In the genomic region with DNA sequence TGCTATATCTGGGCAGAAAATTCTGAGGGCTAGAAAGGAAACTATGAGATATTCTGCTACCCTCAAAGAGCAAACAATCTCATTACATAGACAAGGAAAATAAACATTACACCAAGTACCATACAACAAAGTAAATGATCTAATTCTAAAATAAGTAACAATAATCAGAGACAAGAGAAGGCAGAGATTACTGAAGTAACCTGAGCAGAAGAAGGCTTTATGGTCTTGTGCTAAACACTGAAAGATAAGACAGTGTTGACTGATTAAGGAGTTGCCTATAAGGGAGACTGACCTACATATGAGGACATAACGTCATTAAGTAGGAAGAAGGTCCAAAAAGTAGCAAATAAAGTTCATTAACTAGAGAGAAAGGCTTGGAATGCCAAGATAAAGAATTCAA, we compare ENCODE assay signal across 24 cellular contexts.
DNase-seq lines count a peak whose midpoint lies in the region; ATAC-seq and TF ChIP-seq lines count a peak whose summit lies in the region.
"Had no signal": no experiment of that assay in that cellular context is flagged by ENCODE, and none has a peak within 500 bp of the region (broad histone marks: within the 10 kb centered on the region; RNA-seq: fewer than 3 reads in every experiment).

No MANE protein-coding gene starts in this region.

- H3K4me1 Mint-ChIP-seq in glutamatergic neuron (ENCODE audit: low read depth, unreplicated experiment) (peaks cover 63% of the 10 kb centered on the region), type B pancreatic cell (ENCODE audit: unreplicated experiment) (peaks cover 41% of the 10 kb centered on the region)
- H3K4me1 Mint-ChIP-seq: CD8-positive, alpha-beta memory T cell had no signal

- H3K9ac ChIP-seq in neural cell (ENCODE audit: low read length): no peak overlapping the region
- H3K9ac ChIP-seq: BLaER1 treated with 17β-estradiol and CSF1 and Interleukin-3, amounts not matched to agents 10 nM and 100 nM had no signal

- in situ Hi-C loops in transverse colon (cut with MboI; ENCODE audit: low pct_ligation_motif_present in 1 of 4, low pct_unique_long_range_greater_than_20kb in 1 of 4, low sequenced_read_pairs in 3 of 4): no loop called here

- no peaks in the 10 kb centered on the region for H3K36me3 ChIP-seq in left ventricle myocardium inferior
- H3K36me3 ChIP-seq in neural cell (ENCODE audit: insufficient read depth, low read length): no peaks in the 10 kb centered on the region
- no peaks in the 10 kb centered on the region for H3K36me3 ChIP-seq in transverse colon
- H3K36me3 ChIP-seq: BE2C; BLaER1 treated with 17β-estradiol and CSF1 and Interleukin-3, amounts not matched to agents 10 nM and 100 nM; HAP-1 had no signal

- no peaks in the 10 kb centered on the region for H3K36me3 Mint-ChIP-seq in glutamatergic neuron (ENCODE audit: unreplicated experiment)
- peaks cover 5% of the 10 kb centered on the region for H3K36me3 Mint-ChIP-seq in type B pancreatic cell
- H3K36me3 Mint-ChIP-seq: CD14-positive monocyte; CD8-positive, alpha-beta memory T cell had no signal

- intact Hi-C loops in left ventricle myocardium inferior (cut with micrococcal nuclease) (no loop called here), left ventricle myocardium superior (cut with micrococcal nuclease) (no loop called here), transverse colon (cut with DNase I; ENCODE audit: low total_unique reads) (no loop called here)

- no peak for TF ChIP-seq EP300 in neural cell (conservative IDR thresholded peaks at IDR 0.05; ENCODE audit: poor library complexity, severe bottlenecking)
- TF ChIP-seq EP300 in transverse colon (IDR thresholded peaks at IDR 0.05; ENCODE audit: low read depth): no peak

- H3K27me3 ChIP-seq in left ventricle myocardium inferior (ENCODE audit: low read depth): no peaks in the 10 kb centered on the region
- H3K27me3 ChIP-seq in neural cell (ENCODE audit: insufficient read depth, low read depth, low read length): no peaks in the 10 kb centered on the region
- H3K27me3 ChIP-seq in transverse colon: no peaks in the 10 kb centered on the region
- H3K27me3 ChIP-seq: BE2C; BLaER1 treated with 17β-estradiol and CSF1 and Interleukin-3, amounts not matched to agents 10 nM and 100 nM had no signal

- no peak overlapping the region for H3K4me3 Mint-ChIP-seq in glutamatergic neuron (ENCODE audit: unreplicated experiment)
- H3K4me3 Mint-ChIP-seq in type B pancreatic cell: no peak overlapping the region
- H3K4me3 Mint-ChIP-seq: CD14-positive monocyte; CD4-positive, alpha-beta T cell; CD8-positive, alpha-beta memory T cell; GM23338 had no signal

- H3F3A ChIP-seq in neural cell (ENCODE audit: insufficient read depth, low read length, poor library complexity, severe bottlenecking): peaks cover 24% of the 10 kb centered on the region

- DNase-seq in left ventricle myocardium inferior (no peak), left ventricle myocardium superior (no peak), glutamatergic neuron (no peak), type B pancreatic cell (ENCODE audit: extremely low spot score, unreplicated experiment) (no peak), transverse colon (no peak), NCI-H748 (lab: John Stamatoyannopoulos, UW; ENCODE audit: unreplicated experiment) (no peak), islet precursor cell (no peak)
- DNase-seq: 8988T; ACHN; AML-193; BE2C; CD4-positive, alpha-beta T cell; CD8-positive, alpha-beta memory T cell; DMS 273 treated with DMSO at 0.1 percent for 48 hours; DMS79; EL; GDM1 had no signal

- peaks cover 91% of the 10 kb centered on the region for H3K4me1 ChIP-seq in left ventricle myocardium inferior
- peaks cover 0 to 10% (median 2%) of the 10 kb centered on the region in 4 donors for H3K4me1 ChIP-seq in transverse colon
- H3K4me1 ChIP-seq: HAP-1 had no signal

- TF ChIP-seq CTCF in left ventricle myocardium inferior (IDR thresholded peaks at IDR 0.05; ENCODE audit: borderline replicate concordance) (no peak), glutamatergic neuron (IDR thresholded peaks at IDR 0.05; ENCODE audit: partially characterized antibody, unreplicated experiment) (no peak), neural cell (IDR thresholded peaks at IDR 0.05; ENCODE audit: poor library complexity, severe bottlenecking) (no peak), type B pancreatic cell (conservative IDR thresholded peaks at IDR 0.05) (no peak), transverse colon (IDR thresholded peaks at IDR 0.05) (no peak)

- WGBS in transverse colon (ENCODE audit: low coverage in 1 of 2), 2 donors: 57 to 67% methylated on average over 1 of the region's 1 CpG

- H3K4me3 ChIP-seq in left ventricle myocardium inferior (no peak overlapping the region), neural cell (ENCODE audit: low read length) (no peak overlapping the region), transverse colon (no peak overlapping the region)
- H3K4me3 ChIP-seq: A549; BLaER1 treated with 17β-estradiol and CSF1 and Interleukin-3, amounts not matched to agents 10 nM and 100 nM; GM12878; GM23338; HAP-1 had no signal

- H3K27ac ChIP-seq in left ventricle myocardium inferior (replicated peaks): peak overlapping the region; percentile 86
- peak overlapping the region; percentile 99 for H3K27ac ChIP-seq in neural cell (ENCODE audit: low read length)
- no peak overlapping the region for H3K27ac ChIP-seq in transverse colon
- H3K27ac ChIP-seq: A549; BLaER1 treated with 17β-estradiol and CSF1 and Interleukin-3, amounts not matched to agents 10 nM and 100 nM had no signal

- H3K27me3 Mint-ChIP-seq in glutamatergic neuron (ENCODE audit: unreplicated experiment) (peaks cover 3% of the 10 kb centered on the region), type B pancreatic cell (no peaks in the 10 kb centered on the region)
- H3K27me3 Mint-ChIP-seq: CD4-positive, alpha-beta T cell had no signal

- no peaks in the 10 kb centered on the region for H3K79me2 ChIP-seq in neural cell (replicated peaks; ENCODE audit: insufficient read depth, low read length)

- no peaks in the 10 kb centered on the region for H3K9me2 ChIP-seq in neural cell (ENCODE audit: insufficient read depth, low read length)

- no peak overlapping the region for H3K4me2 ChIP-seq in neural cell (ENCODE audit: low read length)
- H3K4me2 ChIP-seq: A549; BLaER1 treated with 17β-estradiol and CSF1 and Interleukin-3, amounts not matched to agents 10 nM and 100 nM; GM23338 had no signal

- no peak for TF ChIP-seq POLR2A in transverse colon (IDR thresholded peaks at IDR 0.05)

- H4K20me1 ChIP-seq in neural cell (ENCODE audit: insufficient read depth): no peaks in the 10 kb centered on the region
- H4K20me1 ChIP-seq: BLaER1 treated with 17β-estradiol and CSF1 and Interleukin-3, amounts not matched to agents 10 nM and 100 nM had no signal

- ATAC-seq in left ventricle myocardium superior: no peak
- ATAC-seq: A549, GM12878, GM23338 had no signal

- H2AFZ ChIP-seq in neural cell (ENCODE audit: low read depth, low read length): no peak overlapping the region
- H2AFZ ChIP-seq: GM23338 had no signal

- no peak for TF ChIP-seq RAD21 in neural cell (conservative IDR thresholded peaks at IDR 0.05)

- peaks cover 4% of the 10 kb centered on the region for H3K9me3 Mint-ChIP-seq in glutamatergic neuron (ENCODE audit: unreplicated experiment)
- peaks cover 5% of the 10 kb centered on the region for H3K9me3 Mint-ChIP-seq in type B pancreatic cell
- H3K9me3 Mint-ChIP-seq: CD4-positive, alpha-beta T cell; GM23338 had no signal

- H3K9me3 ChIP-seq in left ventricle myocardium inferior (replicated peaks) (no peaks in the 10 kb centered on the region), neural cell (ENCODE audit: low read length) (no peaks in the 10 kb centered on the region), transverse colon (no peaks in the 10 kb centered on the region)
- H3K9me3 ChIP-seq: A549; BE2C; BLaER1 treated with 17β-estradiol and CSF1 and Interleukin-3, amounts not matched to agents 10 nM and 100 nM; HAP-1 had no signal

- H3K27ac Mint-ChIP-seq in glutamatergic neuron (ENCODE audit: unreplicated experiment) (peak overlapping the region; percentile 35), type B pancreatic cell (peak overlapping the region; percentile 27)
- H3K27ac Mint-ChIP-seq: CD4-positive, alpha-beta T cell; GM23338 had no signal

TF ChIP-seq in neural cell, 6 proteins besides CTCF, POLR2A, EP300 and RAD21:
- TF ChIP-seq POLR2AphosphoS5 (IDR thresholded peaks at IDR 0.05): no peak
- TF ChIP-seq SMC3 (conservative IDR thresholded peaks at IDR 0.05; ENCODE audit: poor library complexity): no peak
- no peak for TF ChIP-seq MXI1 (conservative IDR thresholded peaks at IDR 0.05; ENCODE audit: poor library complexity, severe bottlenecking)
- no peak for TF ChIP-seq TAF1 (IDR thresholded peaks at IDR 0.05; ENCODE audit: low read depth)
- TF ChIP-seq, protein P1, sequence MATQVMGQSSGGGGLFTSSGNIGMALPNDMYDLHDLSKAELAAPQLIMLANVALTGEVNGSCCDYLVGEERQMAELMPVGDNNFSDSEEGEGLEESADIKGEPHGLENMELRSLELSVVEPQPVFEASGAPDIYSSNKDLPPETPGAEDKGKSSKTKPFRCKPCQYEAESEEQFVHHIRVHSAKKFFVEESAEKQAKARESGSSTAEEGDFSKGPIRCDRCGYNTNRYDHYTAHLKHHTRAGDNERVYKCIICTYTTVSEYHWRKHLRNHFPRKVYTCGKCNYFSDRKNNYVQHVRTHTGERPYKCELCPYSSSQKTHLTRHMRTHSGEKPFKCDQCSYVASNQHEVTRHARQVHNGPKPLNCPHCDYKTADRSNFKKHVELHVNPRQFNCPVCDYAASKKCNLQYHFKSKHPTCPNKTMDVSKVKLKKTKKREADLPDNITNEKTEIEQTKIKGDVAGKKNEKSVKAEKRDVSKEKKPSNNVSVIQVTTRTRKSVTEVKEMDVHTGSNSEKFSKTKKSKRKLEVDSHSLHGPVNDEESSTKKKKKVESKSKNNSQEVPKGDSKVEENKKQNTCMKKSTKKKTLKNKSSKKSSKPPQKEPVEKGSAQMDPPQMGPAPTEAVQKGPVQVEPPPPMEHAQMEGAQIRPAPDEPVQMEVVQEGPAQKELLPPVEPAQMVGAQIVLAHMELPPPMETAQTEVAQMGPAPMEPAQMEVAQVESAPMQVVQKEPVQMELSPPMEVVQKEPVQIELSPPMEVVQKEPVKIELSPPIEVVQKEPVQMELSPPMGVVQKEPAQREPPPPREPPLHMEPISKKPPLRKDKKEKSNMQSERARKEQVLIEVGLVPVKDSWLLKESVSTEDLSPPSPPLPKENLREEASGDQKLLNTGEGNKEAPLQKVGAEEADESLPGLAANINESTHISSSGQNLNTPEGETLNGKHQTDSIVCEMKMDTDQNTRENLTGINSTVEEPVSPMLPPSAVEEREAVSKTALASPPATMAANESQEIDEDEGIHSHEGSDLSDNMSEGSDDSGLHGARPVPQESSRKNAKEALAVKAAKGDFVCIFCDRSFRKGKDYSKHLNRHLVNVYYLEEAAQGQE (IDR thresholded peaks at IDR 0.05; ENCODE audit: borderline replicate concordance): no peak
- TF ChIP-seq EZH2 (IDR thresholded peaks at IDR 0.05; ENCODE audit: borderline replicate concordance, insufficient read depth, low read length, poor library complexity, severe bottlenecking): no peak

Comparison
In these comparisons a context has a peak if more than half of its experiments do, and no peak if none do; other contexts are left out.
1. H3K27ac ChIP-seq: peak in left ventricle myocardium inferior (single experiment) and neural cell (single experiment); none in transverse colon (0 of 4).